ENCODE assay signal across 8 cellular contexts in genomic region chr12:53078425-53079225, GRCh38. TPM values are rescaled to one million over a fixed set of nuclear protein-coding genes. Genes with fewer than 3 reads are reported as not detected.
DNase-seq lines count a peak whose midpoint lies in the region; ATAC-seq and TF ChIP-seq lines count a peak whose summit lies in the region.

No MANE protein-coding gene starts in this region.

- H3K4me1 Mint-ChIP-seq in central memory CD8-positive, alpha-beta T cell: peaks cover 51% of the 10 kb centered on the region
- H3K4me1 Mint-ChIP-seq in mesothelial cell of epicardium: peaks cover 55% of the 10 kb centered on the region

- H3K9me3 ChIP-seq in PC-9 (ENCODE audit: insufficient read depth, low read depth) (no peaks in the 10 kb centered on the region), vagina (no peaks in the 10 kb centered on the region)

- H3K36me3 ChIP-seq in PC-9 (ENCODE audit: low read depth) (no peaks in the 10 kb centered on the region), vagina (peaks cover 0 to 30% of the 10 kb centered on the region in 2 donors)

- peaks cover 28% of the 10 kb centered on the region for H3K36me3 Mint-ChIP-seq in central memory CD8-positive, alpha-beta T cell (ENCODE audit: insufficient read depth)
- peaks cover 11% of the 10 kb centered on the region for H3K36me3 Mint-ChIP-seq in mesothelial cell of epicardium

- POLR2A ChIA-PET in PC-9 (lab: Charles Lee; ENCODE audit: unreplicated experiment): interaction anchor here (0.6 to 2.1 kb wide), 18 partner anchors 12 to 1120 kb away, joined by 3 to 26 read pairs (median 7); partner anchors contain the start of genes CSAD, TARBP2 and ZNF740

- H3K27me3 ChIP-seq in PC-9 (ENCODE audit: insufficient read depth, low read depth): no peaks in the 10 kb centered on the region
- no peaks in the 10 kb centered on the region for H3K27me3 ChIP-seq in vagina

- no peaks in the 10 kb centered on the region for H3K9me3 Mint-ChIP-seq in central memory CD8-positive, alpha-beta T cell
- H3K9me3 Mint-ChIP-seq in mesothelial cell of epicardium: peaks cover 5% of the 10 kb centered on the region

- H3K9me2 ChIP-seq in PC-9 (ENCODE audit: insufficient read depth): no peaks in the 10 kb centered on the region

- CTCF ChIA-PET in PC-9 (lab: Charles Lee): interaction anchor here (0.6 to 2.7 kb wide), 6 partner anchors 13 to 242 kb away, joined by 3 to 16 read pairs (median 5); partner anchors contain the start of genes AAAS and IGFBP6

- H4K20me1 ChIP-seq in PC-9 (ENCODE audit: insufficient read depth): no peaks in the 10 kb centered on the region

- H3K4me1 ChIP-seq in PC-9 (replicated peaks; ENCODE audit: insufficient read depth) (peaks cover 25% of the 10 kb centered on the region), vagina (peaks cover 53% of the 10 kb centered on the region)

- DNase-seq in NCI-H82 (lab: John Stamatoyannopoulos, UW) (peak; percentile 67), NCI-H82 treated with DMSO at 0.1 percent for 48 hours (lab: John Stamatoyannopoulos, UW; ENCODE audit: unreplicated experiment) (no peak), PC-9 (no peak), mesothelial cell of epicardium (ENCODE audit: low spot score in 2 of 2, unreplicated experiment in 2 of 2) (no peak), vagina (ENCODE audit: extremely low spot score in 2 of 2) (peak in 1 of 2 donors; percentile 83)
- DNase-seq in central memory CD8-positive, alpha-beta T cell (ENCODE audit: low spot score in 2 of 2): no peak

- H3K27ac Mint-ChIP-seq in central memory CD8-positive, alpha-beta T cell (ENCODE audit: low read depth): peak overlapping the region; percentile 97
- H3K27ac Mint-ChIP-seq in mesothelial cell of epicardium: peak overlapping the region; percentile 88

- BruUV-seq in PC-9 (replicated peaks; lab: Mats Ljungman, UMichigan): TSS peak; percentile 68

- H3K4me3 ChIP-seq in PC-9: peak overlapping the region; percentile 94
- peak overlapping the region; percentile 67 to 87 for H3K4me3 ChIP-seq in vagina

- H3K27me3 Mint-ChIP-seq in central memory CD8-positive, alpha-beta T cell: no peaks in the 10 kb centered on the region
- H3K27me3 Mint-ChIP-seq in mesothelial cell of epicardium (ENCODE audit: low read depth): no peaks in the 10 kb centered on the region

- peaks cover 18% of the 10 kb centered on the region; the same call in 1 of the 2 replicates for H3K79me2 ChIP-seq in PC-9 (ENCODE audit: low read depth)

- intact Hi-C loops in PC-9 (cut with micrococcal nuclease; ENCODE audit: unreplicated experiment): loop anchor here (2.0 kb wide), 2 partner anchors 20 to 30 kb away; no protein-coding TSS in a partner anchor
- intact Hi-C loops in vagina (cut with DNase I): no loop called here

- peak overlapping the region; percentile 94 for H3K4me2 ChIP-seq in PC-9

- peak overlapping the region; percentile 94 for H2AFZ ChIP-seq in PC-9

- ATAC-seq in HG02973 (IDR thresholded peaks at IDR 0.05; ENCODE audit: unreplicated experiment) (peak; percentile 19), HG02970 (IDR thresholded peaks at IDR 0.05; ENCODE audit: low FRiP score, unreplicated experiment) (no peak)
- peak; percentile 50 for ATAC-seq in central memory CD8-positive, alpha-beta T cell (replicated peaks; ENCODE audit: extremely low read depth, poor library complexity, severe bottlenecking)

- peak overlapping the region; percentile 96 for H3K4me3 Mint-ChIP-seq in central memory CD8-positive, alpha-beta T cell
- peak overlapping the region; percentile 77 for H3K4me3 Mint-ChIP-seq in mesothelial cell of epicardium

- TF ChIP-seq POLR2A in vagina (IDR thresholded peaks at IDR 0.05): no peak

- peak overlapping the region; percentile 80 for H3K27ac ChIP-seq in PC-9
- peak overlapping the region; percentile 83 for H3K27ac ChIP-seq in vagina

- H3F3A ChIP-seq in PC-9 (ENCODE audit: insufficient read depth, low read depth): peaks cover 28% of the 10 kb centered on the region

- TF ChIP-seq CTCF in PC-9 (conservative IDR thresholded peaks at IDR 0.05) (0 out of 2 replicates have a peak, but pooled peaks have one; percentile 36), mesothelial cell of epicardium (IDR thresholded peaks at IDR 0.05; ENCODE audit: unreplicated experiment) (no peak), vagina (IDR thresholded peaks at IDR 0.05) (no peak)

RNA-seq across cellular contexts. Expression of gene SPRYD3, which starts 0.6 kb away (rescaled TPM):
- total RNA-seq in PC-9 (2021) (15.2 and 17.2 TPM in 2 replicates), mesothelial cell of epicardium (20.2 to 20.9 TPM (median 20.6 TPM) in 3 replicates), vagina (27.0 TPM)

RNA-seq across cellular contexts. Expression of gene IGFBP6, which starts 18.8 kb away (rescaled TPM):
- total RNA-seq in PC-9 (2021): 290 and 333 TPM in 2 replicates
- 70.3 to 77.2 TPM (median 75.6 TPM) in 3 replicates for total RNA-seq in mesothelial cell of epicardium
- total RNA-seq in vagina: 684 TPM

RNA-seq across cellular contexts. Expression of gene SOAT2, which starts 24.7 kb away (rescaled TPM):
- 0.70 and 0.79 TPM in 2 replicates for total RNA-seq in PC-9 (2021)
- total RNA-seq in mesothelial cell of epicardium: 0.13 to 0.40 TPM (median 0.20 TPM) in 3 replicates
- 0.74 TPM for total RNA-seq in vagina

RNA-seq across cellular contexts. Expression of gene TNS2, which starts 28.8 kb away (rescaled TPM):
- total RNA-seq in PC-9 (2021): 8.5 and 11.5 TPM in 2 replicates
- 78.8 to 91.7 TPM (median 86.4 TPM) in 3 replicates for total RNA-seq in mesothelial cell of epicardium
- 235 TPM for total RNA-seq in vagina
